10 cellular contexts compared by ENCODE assay signal in genomic region chr15:92930776-92931175, GRCh38. TPM values are rescaled to one million over a fixed set of nuclear protein-coding genes. Genes with fewer than 3 reads are reported as not detected.
DNase-seq lines count a peak whose midpoint lies in the region; ATAC-seq, FAIRE-seq and TF ChIP-seq lines count a peak whose summit lies in the region.
"Had no signal": no experiment of that assay in that cellular context is flagged by ENCODE, and none has a peak within 500 bp of the region (broad histone marks: within the 10 kb centered on the region; RNA-seq: fewer than 3 reads in every experiment).

No MANE protein-coding gene starts in this region.

- TF ChIP-seq EP300 in ovary (IDR thresholded peaks at IDR 0.05): no peak

- DNase-seq in A172 (ENCODE audit: low spot score) (peak; percentile 80), H54 (ENCODE audit: insufficient read length, low spot score) (no peak), astrocyte of the hippocampus (ENCODE audit: low read depth, low spot score) (peak; percentile 90), right lobe of liver (no peak), NCI-H1417 treated with DMSO at 0.1 percent for 48 hours (lab: John Stamatoyannopoulos, UW) (no peak), ovary (no peak), COR-L47 (lab: John Stamatoyannopoulos, UW) (no peak)

- peaks cover 0 to 19% (median 0%) of the 10 kb centered on the region in 4 donors for H3K4me1 ChIP-seq in right lobe of liver
- H3K4me1 ChIP-seq in ovary (ENCODE audit: insufficient read depth): peaks cover 1% of the 10 kb centered on the region

- peaks cover 10 to 81% (median 34%) of the 10 kb centered on the region in 4 donors for H3K36me3 ChIP-seq in right lobe of liver
- H3K36me3 ChIP-seq in ovary: no peaks in the 10 kb centered on the region

- peak; percentile 79 for FAIRE-seq in H54 (lab: Jason Lieb, UNC)

- TF ChIP-seq POLR2A in H54 (IDR thresholded peaks at IDR 0.05; ENCODE audit: low read depth, low read length): no peak
- no peak for TF ChIP-seq POLR2A in right lobe of liver (IDR thresholded peaks at IDR 0.05)
- no peak for TF ChIP-seq POLR2A in ovary (IDR thresholded peaks at IDR 0.05)

- no peaks in the 10 kb centered on the region for H3K9me3 ChIP-seq in right lobe of liver
- no peaks in the 10 kb centered on the region for H3K9me3 ChIP-seq in ovary
- H3K9me3 ChIP-seq: suprapubic skin had no signal

- H3K4me3 ChIP-seq in right lobe of liver (no peak overlapping the region), ovary (no peak overlapping the region)
- H3K4me3 ChIP-seq: suprapubic skin had no signal

- H3K27ac ChIP-seq in right lobe of liver (no peak overlapping the region), ovary (no peak overlapping the region)
- H3K27ac ChIP-seq: parathyroid adenoma, suprapubic skin had no signal

- peak; percentile 17 to 47 (median 24) for ATAC-seq in right lobe of liver
- ATAC-seq in GM18873 (IDR thresholded peaks at IDR 0.05; ENCODE audit: low FRiP score, unreplicated experiment): no peak

- no peak for TF ChIP-seq CTCF in right lobe of liver (IDR thresholded peaks at IDR 0.05)
- TF ChIP-seq CTCF in ovary (IDR thresholded peaks at IDR 0.05): no peak

- no peaks in the 10 kb centered on the region for H3K27me3 ChIP-seq in right lobe of liver
- no peaks in the 10 kb centered on the region for H3K27me3 ChIP-seq in ovary
- H3K27me3 ChIP-seq: suprapubic skin had no signal

- WGBS in right lobe of liver (ENCODE audit: insufficient coverage, low coverage, low lambda C conversion rate, missing lambda C conversion rate): 60% methylated on average over 1 of the region's 1 CpG
- WGBS in ovary, 3 donors: 17 to 38% (median 18%) methylated on average over 1 of the region's 1 CpG

- intact Hi-C loops in right lobe of liver (cut with DNase I) (no loop called here), ovary (cut with DNase I) (loop anchor here in 1 of 4 donors (10.0 kb wide), 1 partner anchor 64 kb away; no protein-coding TSS in a partner anchor)

RNA-seq across cellular contexts. Expression of gene CHD2, which starts 30.7 kb away (rescaled TPM):
- 21.2 and 22.8 TPM in 2 replicates for total RNA-seq in A172 (2014; rRNA removed; shearing (Covaris generic))
- total RNA-seq in right lobe of liver (10 to 100 TPM; 41.4 to 65.0 (median 56.6) TPM), ovary (100 to 1,000 TPM in 4 of 7 donors, 10 to 100 TPM in 3; 83.8 to 146 (median 106) TPM)
- 10 to 100 TPM; 43.6 to 73.9 TPM for polyA plus RNA-seq in ovary

Comparison
In these comparisons a context has a peak if more than half of its experiments do, and no peak if none do; other contexts are left out.
1. DNase-seq: peak in A172 (single experiment) and astrocyte of the hippocampus (single experiment); none in H54 (single experiment), right lobe of liver (0 of 3), NCI-H1417 treated with DMSO at 0.1 percent for 48 hours (single experiment), ovary (0 of 5) and COR-L47 (single experiment).